In the genomic region with DNA sequence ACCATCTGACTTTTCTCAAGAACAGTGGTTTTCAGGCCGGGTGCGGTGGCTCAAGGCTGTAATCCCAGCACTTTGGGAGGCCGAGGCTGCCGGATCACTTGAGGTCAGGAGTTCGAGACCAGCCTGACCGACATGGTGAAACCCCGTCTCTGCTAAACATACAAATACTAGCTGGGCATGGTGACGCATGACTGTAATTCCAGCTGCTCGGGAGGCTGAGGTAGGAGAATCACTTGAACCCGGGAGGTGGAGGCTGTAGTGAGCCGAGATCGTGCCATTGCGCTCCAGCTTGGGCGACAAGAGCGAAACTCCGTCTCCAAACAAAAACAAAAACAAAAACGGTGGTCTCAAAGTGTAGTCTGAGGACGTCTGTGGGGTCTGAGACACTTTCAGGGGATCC, we compare ENCODE assay signal across 1 cellular context.
A peak's percentile ranks its signal among the peaks of the same experiment; 100 is the strongest.
TF ChIP-seq lines count a peak whose summit lies in the region.

No MANE protein-coding gene starts in this region.

TF ChIP-seq in HepG2, 621 proteins besides CTCF, POLR2A, EP300 and RAD21:
- 0 out of 2 replicates have a peak, but pooled peaks have one; percentile 24 for TF ChIP-seq ZBTB38 (CRISPR knock-in tag; IDR thresholded peaks at IDR 0.05)
- TF ChIP-seq, protein P1, sequence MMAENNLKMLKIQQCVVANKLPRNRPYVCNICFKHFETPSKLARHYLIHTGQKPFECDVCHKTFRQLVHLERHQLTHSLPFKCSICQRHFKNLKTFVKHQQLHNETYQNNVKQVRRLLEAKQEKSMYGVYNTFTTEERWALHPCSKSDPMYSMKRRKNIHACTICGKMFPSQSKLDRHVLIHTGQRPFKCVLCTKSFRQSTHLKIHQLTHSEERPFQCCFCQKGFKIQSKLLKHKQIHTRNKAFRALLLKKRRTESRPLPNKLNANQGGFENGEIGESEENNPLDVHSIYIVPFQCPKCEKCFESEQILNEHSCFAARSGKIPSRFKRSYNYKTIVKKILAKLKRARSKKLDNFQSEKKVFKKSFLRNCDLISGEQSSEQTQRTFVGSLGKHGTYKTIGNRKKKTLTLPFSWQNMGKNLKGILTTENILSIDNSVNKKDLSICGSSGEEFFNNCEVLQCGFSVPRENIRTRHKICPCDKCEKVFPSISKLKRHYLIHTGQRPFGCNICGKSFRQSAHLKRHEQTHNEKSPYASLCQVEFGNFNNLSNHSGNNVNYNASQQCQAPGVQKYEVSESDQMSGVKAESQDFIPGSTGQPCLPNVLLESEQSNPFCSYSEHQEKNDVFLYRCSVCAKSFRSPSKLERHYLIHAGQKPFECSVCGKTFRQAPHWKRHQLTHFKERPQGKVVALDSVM (CRISPR knock-in tag; IDR thresholded peaks at IDR 0.05) = peak; percentile 75
